ENCODE assay signal across 8 cellular contexts in genomic region chr14:24115451-24116110, GRCh38. TPM values are rescaled to one million over a fixed set of nuclear protein-coding genes. Genes with fewer than 3 reads are reported as not detected.
A peak's percentile ranks its signal among the peaks of the same experiment; 100 is the strongest.
DNase-seq lines count a peak whose midpoint lies in the region; ATAC-seq and TF ChIP-seq lines count a peak whose summit lies in the region.

No MANE protein-coding gene starts in this region.

- peak overlapping the region; percentile 98 for H3K27ac Mint-ChIP-seq in CD4-positive, alpha-beta T cell
- peak overlapping the region; percentile 99 for H3K27ac Mint-ChIP-seq in endodermal cell

- H3K4me1 ChIP-seq in OCI-LY1 (ENCODE audit: insufficient read depth, low read length, severe bottlenecking) (peaks cover 18% of the 10 kb centered on the region), endodermal cell (ENCODE audit: control insufficient read depth, insufficient read depth, low read length) (no peaks in the 10 kb centered on the region), neuron (ENCODE audit: insufficient read depth, low read length) (peaks cover 9% of the 10 kb centered on the region)

- no peaks in the 10 kb centered on the region for H3K9me3 ChIP-seq in CD4-positive, alpha-beta T cell (ENCODE audit: control insufficient read depth, low read length)
- no peaks in the 10 kb centered on the region for H3K9me3 ChIP-seq in OCI-LY1 (ENCODE audit: low read length)
- no peaks in the 10 kb centered on the region for H3K9me3 ChIP-seq in endodermal cell (ENCODE audit: control insufficient read depth, low read length)
- H3K9me3 ChIP-seq in neuron (ENCODE audit: low read length): no peaks in the 10 kb centered on the region

- no peak for TF ChIP-seq CTCF in CD4-positive, alpha-beta T cell (IDR thresholded peaks at IDR 0.05)
- TF ChIP-seq CTCF in OCI-LY1 (IDR thresholded peaks at IDR 0.05; ENCODE audit: low read length): no peak
- no peak for TF ChIP-seq CTCF in endodermal cell (conservative IDR thresholded peaks at IDR 0.05)

- H3K9ac ChIP-seq in OCI-LY1 (ENCODE audit: low read length) (peak overlapping the region; percentile 90), endodermal cell (ENCODE audit: extremely low read depth, low read length, poor library complexity, severe bottlenecking) (peak overlapping the region; percentile 54)

- H3K4me3 ChIP-seq in OCI-LY1 (ENCODE audit: low read depth, low read length, poor library complexity, severe bottlenecking) (peak overlapping the region; percentile 76), endodermal cell (ENCODE audit: low read length) (peak overlapping the region; percentile 94), neuron (ENCODE audit: low read length) (peak overlapping the region; percentile 84)

- intact Hi-C loops in CD4-positive, alpha-beta T cell (cut with DNase I, micrococcal nuclease): loop anchor here (1.0 to 10.0 kb wide), 10 partner anchors 20 to 551 kb away; partner anchors contain the start of genes AP1G2 (in 1 of the 2), EMC9 (in 1 of the 2), IPO4 (in 1 of the 2) and IRF9 (in 1 of the 2)

- peaks cover 4% of the 10 kb centered on the region; the same call in 1 of the 2 replicates for H3K79me2 ChIP-seq in OCI-LY1 (ENCODE audit: insufficient read depth, low read length)

- peak overlapping the region; percentile 93 for H3K4me2 ChIP-seq in OCI-LY1 (ENCODE audit: low read length)

- no peak for ATAC-seq in CD4-positive, alpha-beta T cell (ENCODE audit: poor library complexity)
- no peak for ATAC-seq in HG03280 (IDR thresholded peaks at IDR 0.05; ENCODE audit: unreplicated experiment)

- no peaks in the 10 kb centered on the region for H3K9me3 Mint-ChIP-seq in CD4-positive, alpha-beta T cell
- H3K9me3 Mint-ChIP-seq in endodermal cell: no peaks in the 10 kb centered on the region

- no peak for DNase-seq in CD4-positive, alpha-beta T cell
- no peak for DNase-seq in endodermal cell
- no peak for DNase-seq in AG08395 (ENCODE audit: low spot score)
- DNase-seq in NAMALWA (ENCODE audit: low spot score): no peak
- no peak for DNase-seq in NCI-H2029 (lab: John Stamatoyannopoulos, UW)

- H3K36me3 ChIP-seq in OCI-LY1 (ENCODE audit: insufficient read depth, low read length): peaks cover 39% of the 10 kb centered on the region
- H3K36me3 ChIP-seq in endodermal cell (ENCODE audit: control insufficient read depth, insufficient read depth, low read length): peaks cover 34% of the 10 kb centered on the region
- peaks cover 28% of the 10 kb centered on the region for H3K36me3 ChIP-seq in neuron (ENCODE audit: insufficient read depth, low read length)

- H4K20me1 ChIP-seq in OCI-LY1 (ENCODE audit: insufficient read depth, low read length): no peaks in the 10 kb centered on the region

- POLR2A ChIA-PET in CD4-positive, alpha-beta T cell (lab: Charles Lee): interaction anchor here (0.6 to 7.0 kb wide), 35 partner anchors 9 to 1020 kb away, joined by 3 to 296 read pairs (median 11); partner anchors contain the start of genes ACIN1, C14orf119, CARMIL3 and CBLN3

- H3K27me3 ChIP-seq in CD4-positive, alpha-beta T cell (ENCODE audit: control insufficient read depth, insufficient read depth, low read length): no peaks in the 10 kb centered on the region
- no peaks in the 10 kb centered on the region for H3K27me3 ChIP-seq in OCI-LY1 (ENCODE audit: insufficient read depth, low read length)
- H3K27me3 ChIP-seq in endodermal cell (ENCODE audit: control insufficient read depth, insufficient read depth, low read length, poor library complexity, severe bottlenecking): no peaks in the 10 kb centered on the region
- no peaks in the 10 kb centered on the region for H3K27me3 ChIP-seq in neuron (ENCODE audit: insufficient read depth, low read length)

- H2AFZ ChIP-seq in OCI-LY1 (ENCODE audit: low read length): no peak overlapping the region
- peak overlapping the region; percentile 81 for H2AFZ ChIP-seq in neuron (ENCODE audit: low read depth, low read length)

- WGBS in endodermal cell (ENCODE audit: insufficient coverage in 1 of 2, insufficient read length in 1 of 2), 2 experiments: 9 to 12% methylated on average over 11 to 14 of the region's 14 CpGs

- H3K4me3 Mint-ChIP-seq in CD4-positive, alpha-beta T cell: peak overlapping the region; percentile 98
- H3K4me3 Mint-ChIP-seq in endodermal cell: peak overlapping the region; percentile 87

- no peaks in the 10 kb centered on the region for H3K27me3 Mint-ChIP-seq in CD4-positive, alpha-beta T cell
- H3K27me3 Mint-ChIP-seq in endodermal cell (ENCODE audit: insufficient read depth): no peaks in the 10 kb centered on the region

- peak overlapping the region; percentile 98 for H3K27ac ChIP-seq in CD4-positive, alpha-beta T cell (ENCODE audit: low read depth, low read length)
- H3K27ac ChIP-seq in OCI-LY1 (ENCODE audit: low read depth, low read length, poor library complexity, severe bottlenecking): peak overlapping the region; percentile 26
- no peak overlapping the region for H3K27ac ChIP-seq in endodermal cell (ENCODE audit: low read depth, low read length)

- peaks cover 70% of the 10 kb centered on the region for H3K36me3 Mint-ChIP-seq in CD4-positive, alpha-beta T cell (ENCODE audit: low read depth)
- peaks cover 31% of the 10 kb centered on the region for H3K36me3 Mint-ChIP-seq in endodermal cell (ENCODE audit: low read depth)

- CTCF ChIA-PET in CD4-positive, alpha-beta T cell (lab: Charles Lee): interaction anchor here (1.2 to 2.8 kb wide), 7 partner anchors 20 to 218 kb away, joined by 3 to 23 read pairs (median 6); partner anchors contain the start of genes EMC9, IRF9, PSME1 and RNF31

- H3K9me2 ChIP-seq in OCI-LY1 (ENCODE audit: low read depth, low read length): no peaks in the 10 kb centered on the region

- peaks cover 35% of the 10 kb centered on the region for H3K4me1 Mint-ChIP-seq in CD4-positive, alpha-beta T cell (ENCODE audit: low read depth)
- H3K4me1 Mint-ChIP-seq in endodermal cell: peaks cover 15% of the 10 kb centered on the region

- H3F3A ChIP-seq in OCI-LY1 (ENCODE audit: insufficient read depth, low read length): no peaks in the 10 kb centered on the region

RNA-seq across cellular contexts. Expression of gene NRL, which starts 0.8 kb away (rescaled TPM):
- total RNA-seq in CD4-positive, alpha-beta T cell: 1 to 10 TPM; 1.6 to 1.9 TPM
- 1 to 10 TPM; 1.9 TPM for total RNA-seq in endodermal cell
- 1.0 TPM for polyA plus RNA-seq in endodermal cell (2013, experiment 1 of 2)
- 0.41 TPM for polyA plus RNA-seq in endodermal cell (2013, experiment 2 of 2)

RNA-seq across cellular contexts. Expression of gene DCAF11, which starts 1.0 kb away (rescaled TPM):
- 10 to 100 TPM; 74.8 to 75.3 TPM for total RNA-seq in CD4-positive, alpha-beta T cell
- 10 to 100 TPM; 71.1 to 72.2 TPM for total RNA-seq in endodermal cell
- 37.1 TPM for polyA plus RNA-seq in endodermal cell (2013, experiment 1 of 2)
- polyA plus RNA-seq in endodermal cell (2013, experiment 2 of 2): 39.6 TPM

RNA-seq across cellular contexts. Expression of gene FITM1, which starts 14.9 kb away (rescaled TPM):
- total RNA-seq in CD4-positive, alpha-beta T cell: 1 to 10 TPM; 1.5 to 1.7 TPM
- 1 to 10 TPM in 1 of 2 donors, not detected in 1; 1.1 TPM for total RNA-seq in endodermal cell
- 0.32 TPM for polyA plus RNA-seq in endodermal cell (2013, experiment 1 of 2)
- not detected for polyA plus RNA-seq in endodermal cell (2013, experiment 2 of 2)

RNA-seq across cellular contexts. Expression of gene PSME1, which starts 20.4 kb away (rescaled TPM):
- total RNA-seq in CD4-positive, alpha-beta T cell: 100 to 1,000 TPM; 166 to 171 TPM
- 100 to 1,000 TPM in 1 of 2 donors, 10 to 100 TPM in 1; 68.6 to 108 TPM for total RNA-seq in endodermal cell
- 87.9 TPM for polyA plus RNA-seq in endodermal cell (2013, experiment 1 of 2)
- polyA plus RNA-seq in endodermal cell (2013, experiment 2 of 2): 79.7 TPM

RNA-seq across cellular contexts. Expression of gene PCK2, which starts 21.5 kb away (rescaled TPM):
- total RNA-seq in CD4-positive, alpha-beta T cell: 1 to 10 TPM; 5.2 to 7.4 TPM
- 10 to 100 TPM; 37.7 to 42.8 TPM for total RNA-seq in endodermal cell
- 26.6 TPM for polyA plus RNA-seq in endodermal cell (2013, experiment 1 of 2)
- 16.0 TPM for polyA plus RNA-seq in endodermal cell (2013, experiment 2 of 2)
